Comparison of ENCODE assay signal across 8 cellular contexts in the genomic region with DNA sequence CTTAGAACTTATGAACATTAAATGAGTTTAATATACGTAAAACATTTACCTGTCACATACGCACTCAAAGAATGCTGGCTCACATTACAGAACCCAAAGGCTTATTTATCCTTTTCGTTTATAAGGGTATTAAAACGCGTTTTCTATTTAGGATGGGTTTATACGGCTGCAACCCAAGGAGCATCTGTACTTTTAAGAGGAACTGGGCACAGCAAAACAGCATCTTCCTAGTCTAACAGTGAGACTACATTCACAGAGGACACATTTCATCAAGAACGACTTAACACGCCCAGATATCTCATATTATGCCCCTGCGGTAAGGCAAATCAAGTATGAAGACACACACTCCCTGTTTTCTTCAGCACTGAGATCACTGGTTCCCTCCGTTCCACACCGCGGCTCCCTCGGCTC. TPM values are rescaled to one million over a fixed set of nuclear protein-coding genes. Genes with fewer than 3 reads are reported as not detected.
A peak's percentile ranks its signal among the peaks of the same experiment; 100 is the strongest.
DNase-seq lines count a peak whose midpoint lies in the region; ATAC-seq and TF ChIP-seq lines count a peak whose summit lies in the region.

No MANE protein-coding gene starts in this region.

- POLR2A ChIA-PET in T-cell (lab: Charles Lee): interaction anchor here (0.6 to 4.2 kb wide), 6 partner anchors 17 to 241 kb away, joined by 3 to 41 read pairs (median 6); partner anchors contain the start of gene TMEM243 (in 1 of the 2)

- intact Hi-C loops in left ventricle myocardium inferior (cut with micrococcal nuclease): no loop called here

- peak overlapping the region; percentile 81 for H3K4me3 ChIP-seq in left ventricle myocardium inferior

- peak overlapping the region; percentile 98 for H3K27ac ChIP-seq in left ventricle myocardium inferior (replicated peaks)

- no peaks in the 10 kb centered on the region for H3K9me3 Mint-ChIP-seq in activated T-cell treated with anti-CD3 and anti-CD28 coated beads, Interleukin-2, amount 50 U/mL, for 72 hours
- H3K9me3 Mint-ChIP-seq in T-cell: no peaks in the 10 kb centered on the region
- H3K9me3 Mint-ChIP-seq in stimulated activated effector memory CD8-positive, alpha-beta T cell treated with anti-CD3 and anti-CD28 coated beads, Interleukin-12 subunit alpha, Interleukin-12 subunit beta, amount 100 ng/mL, for 72 hours: no peaks in the 10 kb centered on the region

- TF ChIP-seq CTCF in left ventricle myocardium inferior (IDR thresholded peaks at IDR 0.05; ENCODE audit: borderline replicate concordance): no peak

- no peaks in the 10 kb centered on the region for H3K27me3 ChIP-seq in left ventricle myocardium inferior (ENCODE audit: low read depth)

- no peaks in the 10 kb centered on the region for H3K36me3 ChIP-seq in left ventricle myocardium inferior

- H3K27ac Mint-ChIP-seq in activated T-cell treated with anti-CD3 and anti-CD28 coated beads, Interleukin-2, amount 50 U/mL, for 72 hours: peak overlapping the region; percentile 98
- H3K27ac Mint-ChIP-seq in T-cell: peak overlapping the region; percentile 93 to 98
- peak overlapping the region; percentile 94 for H3K27ac Mint-ChIP-seq in stimulated activated effector memory CD8-positive, alpha-beta T cell treated with anti-CD3 and anti-CD28 coated beads, Interleukin-12 subunit alpha, Interleukin-12 subunit beta, amount 100 ng/mL, for 72 hours

- peaks cover 62% of the 10 kb centered on the region for H3K4me1 ChIP-seq in left ventricle myocardium inferior

- peak overlapping the region; percentile 93 to 95 for H3K4me3 Mint-ChIP-seq in activated T-cell treated with anti-CD3 and anti-CD28 coated beads, Interleukin-2, amount 50 U/mL, for 72 hours
- H3K4me3 Mint-ChIP-seq in T-cell: peak overlapping the region; percentile 85 to 97 (median 92)
- H3K4me3 Mint-ChIP-seq in stimulated activated effector memory CD8-positive, alpha-beta T cell treated with anti-CD3 and anti-CD28 coated beads, Interleukin-12 subunit alpha, Interleukin-12 subunit beta, amount 100 ng/mL, for 72 hours: peak overlapping the region; percentile 87

- H3K27me3 Mint-ChIP-seq in activated T-cell treated with anti-CD3 and anti-CD28 coated beads, Interleukin-2, amount 50 U/mL, for 72 hours (ENCODE audit: low read depth): no peaks in the 10 kb centered on the region
- no peaks in the 10 kb centered on the region for H3K27me3 Mint-ChIP-seq in T-cell

- peaks cover 9 to 15% of the 10 kb centered on the region in 2 donors for H3K36me3 Mint-ChIP-seq in activated T-cell treated with anti-CD3 and anti-CD28 coated beads, Interleukin-2, amount 50 U/mL, for 72 hours (ENCODE audit: insufficient read depth in 2 of 2)
- no peaks in the 10 kb centered on the region for H3K36me3 Mint-ChIP-seq in T-cell
- H3K36me3 Mint-ChIP-seq in stimulated activated effector memory CD8-positive, alpha-beta T cell treated with anti-CD3 and anti-CD28 coated beads, Interleukin-12 subunit alpha, Interleukin-12 subunit beta, amount 100 ng/mL, for 72 hours: peaks cover 45% of the 10 kb centered on the region

- H3K9me3 ChIP-seq in left ventricle myocardium inferior (replicated peaks): no peaks in the 10 kb centered on the region

- no peak for DNase-seq in activated T-cell treated with anti-CD3 and anti-CD28 coated beads, Interleukin-2, amount 50 U/mL, for 72 hours
- no peak for DNase-seq in activated T-cell treated with anti-CD3 and anti-CD28 coated beads, Interleukin-2, amount 50 U/mL, for 48 hours
- no peak for DNase-seq in T-cell
- DNase-seq in left ventricle myocardium inferior: no peak
- no peak for DNase-seq in stimulated activated effector memory CD8-positive, alpha-beta T cell treated with anti-CD3 and anti-CD28 coated beads, Interleukin-12 subunit alpha, Interleukin-12 subunit beta, amount 100 ng/mL, for 72 hours (ENCODE audit: low spot score in 2 of 2)
- no peak for DNase-seq in AG08395 (ENCODE audit: low spot score)
- no peak for DNase-seq in nucleus accumbens (lab: John Stamatoyannopoulos, UW)

- ATAC-seq in activated T-cell treated with anti-CD3 and anti-CD28 coated beads, Interleukin-2, amount 50 U/mL, for 72 hours (replicated peaks in 1 of 2): peak in 1 of 2 donors; percentile 49
- ATAC-seq in HG03045 (IDR thresholded peaks at IDR 0.05; ENCODE audit: unreplicated experiment) (peak; percentile 38), T-cell (replicated peaks in 1 of 4) (peak; percentile 7 to 48 (median 36))
- ATAC-seq in stimulated activated effector memory CD8-positive, alpha-beta T cell treated with anti-CD3 and anti-CD28 coated beads, Interleukin-12 subunit alpha, Interleukin-12 subunit beta, amount 100 ng/mL, for 72 hours: peak; percentile 46

- CTCF ChIA-PET in T-cell (lab: Charles Lee): interaction anchor here (0.7 to 2.7 kb wide), 9 partner anchors 11 to 237 kb away, joined by 3 to 18 read pairs (median 5); partner anchors contain the start of gene TMEM243 (in 1 of the 2)

- peaks cover 32% of the 10 kb centered on the region for H3K4me1 Mint-ChIP-seq in activated T-cell treated with anti-CD3 and anti-CD28 coated beads, Interleukin-2, amount 50 U/mL, for 72 hours (ENCODE audit: low read depth)
- peaks cover 44 to 45% (median 44%) of the 10 kb centered on the region in 3 donors for H3K4me1 Mint-ChIP-seq in T-cell
- H3K4me1 Mint-ChIP-seq in stimulated activated effector memory CD8-positive, alpha-beta T cell treated with anti-CD3 and anti-CD28 coated beads, Interleukin-12 subunit alpha, Interleukin-12 subunit beta, amount 100 ng/mL, for 72 hours: peaks cover 30% of the 10 kb centered on the region

RNA-seq across cellular contexts. Expression of gene DMTF1, which starts 0.5 kb away (rescaled TPM):
- 100 to 1,000 TPM in 1 of 2 donors, 10 to 100 TPM in 1; 90.0 to 103 TPM for total RNA-seq in activated T-cell treated with anti-CD3 and anti-CD28 coated beads, Interleukin-2, amount 50 U/mL, for 72 hours
- total RNA-seq in T-cell: 100 to 1,000 TPM; 128 to 176 (median 136) TPM
- total RNA-seq in left ventricle myocardium inferior: 19.4 TPM
